In genomic region chr15:54776410-54776809, GRCh38 we compare ENCODE assay signal across 27 cellular contexts.
"Had no signal": no experiment of that assay in that cellular context is flagged by ENCODE, and none has a peak within 500 bp of the region (broad histone marks: within the 10 kb centered on the region; RNA-seq: fewer than 3 reads in every experiment).

No MANE protein-coding gene starts in this region.

- H3K36me3 ChIP-seq: stomach, suprapubic skin, thoracic aorta, thyroid gland, tibial artery, tibial nerve, transverse colon, upper lobe of left lung, upper lobe of right lung, uterus, vagina had no signal

- ATAC-seq: stimulated activated effector memory CD8-positive, alpha-beta T cell treated with anti-CD3 and anti-CD28 coated beads, Interleukin-12 subunit alpha, Interleukin-12 subunit beta, amount 100 ng/mL, for 72 hours; stimulated activated memory B cell treated with anti-CD40 and anti-IgM and Interleukin-4, amounts not matched to agents 10 μg/mL and 1 μg/mL and 100 μg/mL, for 72 hours; stimulated activated naive B cell treated with anti-CD40 and anti-IgM and Interleukin-4, amounts not matched to agents 10 μg/mL and 1 μg/mL and 100 μg/mL, for 72 hours; stimulated activated naive CD8-positive, alpha-beta T cell treated with anti-CD3 and anti-CD28 coated beads, Interleukin-15, amount 100 ng/mL, for 72 hours; stimulated activated naive CD8-positive, alpha-beta T cell treated with anti-CD3 and anti-CD28 coated beads, Interleukin-15, Interleukin-2, amounts not matched to agents 100 U/mL and 50 U/mL, for 24 hours; upper lobe of right lung had no signal

- DNase-seq: stimulated activated CD4-positive, alpha-beta T cell treated with anti-CD3 and anti-CD28 coated beads, Interleukin-2, amount 100 ng/mL, for 48 hours; stimulated activated CD4-positive, alpha-beta T cell treated with anti-CD3 and anti-CD28 coated beads, Interleukin-4, amount 100 ng/mL, for 1 hour; stimulated activated CD4-positive, alpha-beta T cell treated with anti-CD3 and anti-CD28 coated beads, Interleukin-4, amount 100 ng/mL, for 24 hours; stimulated activated CD4-positive, alpha-beta T cell treated with anti-CD3 and anti-CD28 coated beads, Interleukin-4, amount 100 ng/mL, for 4 hours; stimulated activated CD8-positive, alpha-beta memory T cell treated with anti-CD3 and anti-CD28 coated beads, Interleukin-4, amount 100 ng/mL, for 48 hours; stimulated activated naive B cell treated with anti-CD40 and anti-IgM and Interleukin-4, amounts not matched to agents 10 μg/mL and 1 μg/mL and 100 μg/mL, for 72 hours; stimulated activated naive CD4-positive, alpha-beta T cell; stimulated activated naive CD4-positive, alpha-beta T cell treated with Interleukin-2 at 50 U/mL for 16 hours; stimulated activated naive CD8-positive, alpha-beta T cell treated with anti-CD3 and anti-CD28 coated beads, Interleukin-15, amount 100 ng/mL, for 72 hours; stimulated activated naive CD8-positive, alpha-beta T cell treated with anti-CD3 and anti-CD28 coated beads, Interleukin-15, Interleukin-2, amounts not matched to agents 100 U/mL and 50 U/mL, for 24 hours; stomach; substantia nigra; testis; thyroid gland; tibial artery; transverse colon; trophoblast cell; upper lobe of left lung; upper lobe of right lung; uterus had no signal

- H3K4me1 ChIP-seq: stomach, suprapubic skin, testis, thyroid gland, tibial artery, tibial nerve, transverse colon, upper lobe of left lung, upper lobe of right lung, uterus, vagina had no signal

- H3K27me3 ChIP-seq: stomach, suprapubic skin, testis, thyroid gland, tibial artery, tibial nerve, transverse colon, upper lobe of left lung, upper lobe of right lung, uterus, vagina had no signal

- H3K9me3 ChIP-seq: suprapubic skin, testis, thoracic aorta, thyroid gland, tibial artery, transverse colon, upper lobe of left lung, upper lobe of right lung, uterus, vagina had no signal

- H3K4me3 ChIP-seq: stomach, suprapubic skin, testis, thoracic aorta, thyroid gland, tibial artery, tibial nerve, transverse colon, upper lobe of left lung, upper lobe of right lung, uterus, vagina had no signal

- H3K27ac ChIP-seq: stomach, suprapubic skin, testis, thoracic aorta, thyroid gland, tibial artery, tibial nerve, transverse colon, upper lobe of left lung, upper lobe of right lung, uterus, vagina had no signal

- FAIRE-seq: urothelium cell line had no signal
